1 cellular context compared by ENCODE assay signal in the genomic region with DNA sequence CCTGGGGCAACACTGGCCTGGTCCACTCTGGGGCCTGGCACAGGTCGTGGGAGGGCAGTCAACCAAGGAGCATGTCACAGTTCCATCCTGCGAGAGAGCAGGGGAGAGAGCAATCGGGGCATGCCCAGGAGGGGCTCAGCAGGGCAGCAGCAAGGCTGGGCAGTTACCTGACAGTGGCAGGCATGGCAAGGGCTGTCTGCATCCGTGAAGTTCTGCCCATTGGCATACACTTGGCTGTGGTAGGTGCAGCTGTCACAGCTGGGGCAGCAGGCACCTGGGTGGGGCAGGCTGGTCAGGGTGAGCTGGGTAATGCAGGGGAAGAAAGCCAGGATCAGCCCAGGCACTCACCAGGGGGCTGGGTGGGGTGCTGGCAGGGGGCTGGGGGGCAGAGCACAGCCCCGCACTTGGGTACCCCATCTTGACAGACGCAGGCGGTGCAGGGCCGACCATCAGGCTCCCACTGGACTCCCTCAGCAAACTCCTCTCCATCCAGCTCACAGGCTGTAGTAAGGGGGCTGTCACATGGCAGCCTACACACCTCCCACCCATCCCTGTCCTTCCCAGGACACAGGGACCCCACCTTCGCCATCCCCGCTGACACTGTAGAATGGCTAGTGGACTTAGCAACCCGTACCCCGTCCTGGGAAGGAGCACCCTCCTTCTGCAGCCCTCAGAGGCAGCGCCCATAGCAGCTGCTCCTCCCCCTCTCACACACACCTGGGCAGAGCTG.
TF ChIP-seq lines count a peak whose summit lies in the region.

No MANE protein-coding gene starts in this region.

TF ChIP-seq in HepG2, 621 proteins besides CTCF, POLR2A, EP300 and RAD21:
- no peak for TF ChIP-seq SALL1 (CRISPR knock-in tag; IDR thresholded peaks at IDR 0.05)
- no peak for TF ChIP-seq ZNF468 (CRISPR knock-in tag; IDR thresholded peaks at IDR 0.05)
- TF ChIP-seq, protein P1, sequence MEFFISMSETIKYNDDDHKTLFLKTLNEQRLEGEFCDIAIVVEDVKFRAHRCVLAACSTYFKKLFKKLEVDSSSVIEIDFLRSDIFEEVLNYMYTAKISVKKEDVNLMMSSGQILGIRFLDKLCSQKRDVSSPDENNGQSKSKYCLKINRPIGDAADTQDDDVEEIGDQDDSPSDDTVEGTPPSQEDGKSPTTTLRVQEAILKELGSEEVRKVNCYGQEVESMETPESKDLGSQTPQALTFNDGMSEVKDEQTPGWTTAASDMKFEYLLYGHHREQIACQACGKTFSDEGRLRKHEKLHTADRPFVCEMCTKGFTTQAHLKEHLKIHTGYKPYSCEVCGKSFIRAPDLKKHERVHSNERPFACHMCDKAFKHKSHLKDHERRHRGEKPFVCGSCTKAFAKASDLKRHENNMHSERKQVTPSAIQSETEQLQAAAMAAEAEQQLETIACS (CRISPR knock-in tag; IDR thresholded peaks at IDR 0.05) = no peak
